Comparison of ENCODE assay signal across 14 cellular contexts in the genomic region with DNA sequence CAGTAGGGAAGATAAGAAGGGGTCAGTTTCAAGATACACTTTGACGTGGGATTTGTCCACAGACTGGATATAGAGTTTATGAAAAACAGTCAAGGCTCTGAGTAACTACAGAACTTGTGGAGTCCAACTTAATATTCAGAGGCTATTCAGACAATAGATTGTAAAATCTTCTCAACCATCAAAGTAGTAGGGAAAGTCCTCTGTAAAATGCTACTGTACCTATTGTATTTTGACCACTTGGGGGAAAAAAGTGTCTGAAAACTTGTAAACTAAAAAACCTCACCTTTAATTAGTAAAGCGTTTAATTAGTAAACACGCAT. TPM values are rescaled to one million over a fixed set of nuclear protein-coding genes. Genes with fewer than 3 reads are reported as not detected.
DNase-seq lines count a peak whose midpoint lies in the region; ATAC-seq, FAIRE-seq and TF ChIP-seq lines count a peak whose summit lies in the region.
"Had no signal": no experiment of that assay in that cellular context is flagged by ENCODE, and none has a peak within 500 bp of the region (broad histone marks: within the 10 kb centered on the region; RNA-seq: fewer than 3 reads in every experiment).

No MANE protein-coding gene starts in this region.

- POLR2A ChIA-PET in activated CD4-positive, alpha-beta T cell treated with anti-CD3 and anti-CD28 coated beads for 36 hours (lab: Charles Lee): interaction anchor here (0.9 kb wide), 2 partner anchors 8 to 13 kb away, joined by 3 read pairs; no protein-coding TSS in a partner anchor
- POLR2A ChIA-PET in HepG2 (lab: Yijun Ruan, JAX): no interaction called here

- FAIRE-seq in HepG2 (lab: Jason Lieb, UNC): no peak
- FAIRE-seq in urothelium cell line (lab: Jason Lieb, UNC): no peak

- 50 to 74% (median 61%) methylated on average over 3 of the region's 3 CpGs for WGBS in spleen, 5 donors
- WGBS in HepG2 (ENCODE audit: low lambda C conversion rate): 93% methylated on average over 3 of the region's 3 CpGs

- H3K4me2 ChIP-seq in OCI-LY1 (ENCODE audit: low read length): peak overlapping the region; percentile 24; the same call in 1 of the 2 replicates
- no peak overlapping the region for H3K4me2 ChIP-seq in HepG2 (ENCODE audit: low read depth, low read length)

- H3K27me3 ChIP-seq in OCI-LY1 (ENCODE audit: insufficient read depth, low read length): no peaks in the 10 kb centered on the region
- H3K27me3 ChIP-seq in spleen (replicated peaks in 1 of 7): no peaks in the 10 kb centered on the region
- H3K27me3 ChIP-seq in HepG2 (ENCODE audit: control insufficient read depth in 1 of 2, insufficient read depth in 2 of 2, low read length in 2 of 2): no peaks in the 10 kb centered on the region
- H3K27me3 ChIP-seq: gastroesophageal sphincter, MG63 had no signal

- H3K4me3 ChIP-seq in OCI-LY1 (ENCODE audit: low read depth, low read length, poor library complexity, severe bottlenecking): no peak overlapping the region
- peak overlapping the region in 1 of 8 donors; percentile 50 for H3K4me3 ChIP-seq in spleen
- no peak overlapping the region for H3K4me3 ChIP-seq in HepG2 (replicated peaks in 1 of 3; ENCODE audit: insufficient read depth in 1 of 3, low read depth in 2 of 3, low read length in 3 of 3)
- H3K4me3 ChIP-seq: gastroesophageal sphincter, MG63 had no signal

- peaks cover 27% of the 10 kb centered on the region; the same call in 1 of the 2 replicates for H3K36me3 ChIP-seq in OCI-LY1 (ENCODE audit: insufficient read depth, low read length)
- no peaks in the 10 kb centered on the region for H3K36me3 ChIP-seq in spleen
- H3K36me3 ChIP-seq in HepG2 (replicated peaks in 1 of 2; ENCODE audit: control insufficient read depth in 1 of 2, insufficient read depth in 2 of 2, low read length in 2 of 2): 0 out of 5 replicates have a peak, but pooled peaks cover 0 to 2% of the 10 kb centered on the region in 2 experiments
- H3K36me3 ChIP-seq: gastroesophageal sphincter had no signal

- no peak for DNase-seq in activated CD4-positive, alpha-beta T cell treated with anti-CD3 and anti-CD28 coated beads for 36 hours
- DNase-seq in activated CD4-positive, alpha-beta T cell treated with anti-CD3 and anti-CD28 coated beads for 48 hours: no peak
- DNase-seq in spleen: no peak
- DNase-seq in HepG2 (ENCODE audit: low spot score): no peak
- DNase-seq in urothelium cell line (ENCODE audit: low spot score): no peak
- DNase-seq: MG63; occipital lobe; RPMI8226; stimulated activated CD4-positive, alpha-beta T cell treated with anti-CD3 and anti-CD28 coated beads, Interleukin-1b, Interleukin-23, amount 100 ng/mL, for 48 hours had no signal

- no peak for TF ChIP-seq EP300 in HepG2 (IDR thresholded peaks at IDR 0.05; ENCODE audit: low read depth in 2 of 2, low read length in 2 of 2)
- no peak for TF ChIP-seq EP300 in HepG2 (CRISPR knock-in tag; IDR thresholded peaks at IDR 0.05; ENCODE audit: borderline replicate concordance)

- TF ChIP-seq POLR2A in spleen (IDR thresholded peaks at IDR 0.05) (no peak), HepG2 (IDR thresholded peaks at IDR 0.05; ENCODE audit: insufficient read depth in 1 of 2, low read depth in 2 of 2, low read length in 2 of 2) (no peak)

- no peak for TF ChIP-seq RAD21 in HepG2 (CRISPR knock-in tag; IDR thresholded peaks at IDR 0.05)

- H3K27ac Mint-ChIP-seq in activated CD4-positive, alpha-beta T cell treated with anti-CD3 and anti-CD28 coated beads for 36 hours: peak overlapping the region; percentile 84
- H3K27ac Mint-ChIP-seq in brain: peak overlapping the region in 2 of 5 experiments; percentile 5 to 31

- H3K79me2 ChIP-seq in OCI-LY1 (ENCODE audit: insufficient read depth, low read length) (peaks cover 98% of the 10 kb centered on the region), HepG2 (ENCODE audit: insufficient read depth, low read length) (peaks cover 91% of the 10 kb centered on the region)

- in situ Hi-C loops in HepG2 (cut with HindIII; ENCODE audit: extremely low pct_ligation_motif_present, low pct_unique_long_range_greater_than_20kb): no loop called here

- no peaks in the 10 kb centered on the region for H3K9me3 Mint-ChIP-seq in activated CD4-positive, alpha-beta T cell treated with anti-CD3 and anti-CD28 coated beads for 36 hours (ENCODE audit: low read depth)
- no peaks in the 10 kb centered on the region for H3K9me3 Mint-ChIP-seq in brain

- peak overlapping the region; percentile 6; the same call in 1 of the 2 replicates for H3K9ac ChIP-seq in OCI-LY1 (ENCODE audit: low read length)
- no peak overlapping the region for H3K9ac ChIP-seq in HepG2 (ENCODE audit: insufficient read depth, low read depth, low read length)

- H3K27me3 Mint-ChIP-seq in activated CD4-positive, alpha-beta T cell treated with anti-CD3 and anti-CD28 coated beads for 36 hours: no peaks in the 10 kb centered on the region
- H3K27me3 Mint-ChIP-seq in brain: peaks cover 3% of the 10 kb centered on the region

- intact Hi-C loops in activated CD4-positive, alpha-beta T cell treated with anti-CD3 and anti-CD28 coated beads for 36 hours (cut with DNase I, micrococcal nuclease): loop anchor here in 1 of 2 experiments (2.0 kb wide), 1 partner anchor 37 kb away; no protein-coding TSS in a partner anchor
- intact Hi-C loops in spleen (cut with DNase I; ENCODE audit: low total_unique reads): no loop called here
- intact Hi-C loops in HepG2 (cut with micrococcal nuclease; ENCODE audit: unreplicated experiment): no loop called here

- no peak for ATAC-seq in activated CD4-positive, alpha-beta T cell treated with anti-CD3 and anti-CD28 coated beads for 36 hours
- no peak for ATAC-seq in HepG2
- ATAC-seq in GM18519 (IDR thresholded peaks at IDR 0.05; ENCODE audit: low FRiP score, unreplicated experiment): no peak
- ATAC-seq: gastroesophageal sphincter, left lobe of liver had no signal

- H3K27ac ChIP-seq in OCI-LY1 (ENCODE audit: low read depth, low read length, poor library complexity, severe bottlenecking): peak overlapping the region; percentile 19
- H3K27ac ChIP-seq in spleen: peak overlapping the region in 7 of 8 donors; percentile 41 to 99 (median 95)
- no peak overlapping the region for H3K27ac ChIP-seq in HepG2 (ENCODE audit: extremely low read length, insufficient read depth, low read length)

- H3K9me2 ChIP-seq in OCI-LY1 (ENCODE audit: low read depth, low read length): no peaks in the 10 kb centered on the region

- no TSS peak for BruUV-seq in HepG2 (replicated peaks; lab: Mats Ljungman, UMichigan)

- H2AFZ ChIP-seq in OCI-LY1 (ENCODE audit: low read length): no peak overlapping the region
- no peak overlapping the region for H2AFZ ChIP-seq in HepG2 (ENCODE audit: low read length)

- H3K4me3 Mint-ChIP-seq in activated CD4-positive, alpha-beta T cell treated with anti-CD3 and anti-CD28 coated beads for 36 hours: peak overlapping the region; percentile 54
- H3K4me3 Mint-ChIP-seq in brain: peak overlapping the region in 3 of 5 experiments; percentile 2 to 22 (median 8)

- peaks cover 29% of the 10 kb centered on the region for H3K36me3 Mint-ChIP-seq in activated CD4-positive, alpha-beta T cell treated with anti-CD3 and anti-CD28 coated beads for 36 hours (ENCODE audit: low read depth)
- H3K36me3 Mint-ChIP-seq in brain: peaks cover 8% of the 10 kb centered on the region

- CTCF ChIA-PET in activated CD4-positive, alpha-beta T cell treated with anti-CD3 and anti-CD28 coated beads for 36 hours (lab: Charles Lee): interaction anchor here (1.1 to 2.2 kb wide), 6 partner anchors 8 to 38 kb away, joined by 3 to 13 read pairs (median 8); no protein-coding TSS in a partner anchor
- CTCF ChIA-PET in HepG2 (lab: Yijun Ruan, JAX; ENCODE audit: low intra/inter-chr PET ratio, low total read pairs): no interaction called here

- no peak for TF ChIP-seq CTCF in OCI-LY1 (IDR thresholded peaks at IDR 0.05; ENCODE audit: low read length)
- TF ChIP-seq CTCF in brain (conservative IDR thresholded peaks at IDR 0.05): no peak
- TF ChIP-seq CTCF in spleen (IDR thresholded peaks at IDR 0.05 in 8 of 11, conservative IDR thresholded peaks at IDR 0.05 in 3 of 11): no peak
- no peak for TF ChIP-seq CTCF in HepG2 (CRISPR knock-in tag; IDR thresholded peaks at IDR 0.05)

- H3F3A ChIP-seq in OCI-LY1 (ENCODE audit: insufficient read depth, low read length): no peaks in the 10 kb centered on the region

- H3K4me1 ChIP-seq in OCI-LY1 (ENCODE audit: insufficient read depth, low read length, severe bottlenecking) (peaks cover 90% of the 10 kb centered on the region), spleen (peaks cover 82 to 99% (median 98%) of the 10 kb centered on the region in 6 donors), HepG2 (ENCODE audit: insufficient read depth, low read length) (peaks cover 71% of the 10 kb centered on the region)

- H3K4me1 Mint-ChIP-seq in activated CD4-positive, alpha-beta T cell treated with anti-CD3 and anti-CD28 coated beads for 36 hours: peaks cover 91% of the 10 kb centered on the region
- peaks cover 90% of the 10 kb centered on the region for H3K4me1 Mint-ChIP-seq in brain

- H3K9me3 ChIP-seq in OCI-LY1 (ENCODE audit: low read length): no peaks in the 10 kb centered on the region
- H3K9me3 ChIP-seq in spleen: no peaks in the 10 kb centered on the region
- H3K9me3 ChIP-seq in HepG2 (ENCODE audit: low read length): no peaks in the 10 kb centered on the region
- H3K9me3 ChIP-seq: gastroesophageal sphincter, MG63 had no signal

- H4K20me1 ChIP-seq in OCI-LY1 (ENCODE audit: insufficient read depth, low read length): no peaks in the 10 kb centered on the region
- peaks cover 70% of the 10 kb centered on the region for H4K20me1 ChIP-seq in HepG2 (ENCODE audit: insufficient read depth, low read length)

RNA-seq across cellular contexts. Expression of a gene that starts 10.5 kb away (rescaled TPM):
- total RNA-seq in activated CD4-positive, alpha-beta T cell treated with anti-CD3 and anti-CD28 coated beads for 36 hours: 100 to 1,000 TPM; 279 to 314 TPM
- polyA plus RNA-seq in brain (ENCODE audit: insufficient read depth, low read depth, low replicate concordance): 165 TPM
- 100 to 1,000 TPM; 201 to 300 (median 254) TPM for total RNA-seq in spleen
- 100 to 1,000 TPM in 1 of 3 donors, 10 to 100 TPM in 2; 72.9 to 111 (median 94.2) TPM for polyA plus RNA-seq in spleen
- total RNA-seq in HepG2 (2016; rRNA removed; fragmentation: Illumina TruSeq; extraction: Trizol): 225 and 284 TPM in 2 replicates
- total RNA-seq in HepG2 (2016; cell fraction: cytosol; rRNA removed; fragmentation: Illumina TruSeq; extraction: Trizol; ENCODE audit: low read depth): 369 and 408 TPM in 2 replicates
- total RNA-seq in HepG2 (2016; cell fraction: insoluble cytoplasmic fraction; rRNA removed; fragmentation: Illumina TruSeq; extraction: Trizol): 221 and 292 TPM in 2 replicates
- 422 and 446 TPM in 2 replicates for total RNA-seq in HepG2 (2016; cell fraction: membrane; rRNA removed; fragmentation: Illumina TruSeq; extraction: Trizol)
- 70.1 and 106 TPM in 2 replicates for total RNA-seq in HepG2 (2016; cell fraction: nucleus; rRNA removed; fragmentation: Illumina TruSeq; extraction: Trizol)
- 133 and 173 TPM in 2 replicates for polyA plus RNA-seq in HepG2 (2011; rRNA removed)
- polyA plus RNA-seq in HepG2 (2011; cell fraction: cytosol; rRNA removed): 32.3 and 61.4 TPM in 2 replicates
- polyA plus RNA-seq in HepG2 (2011; cell fraction: nucleus; rRNA removed): 11.8 and 23.9 TPM in 2 replicates
- 117 and 164 TPM in 2 replicates for polyA plus RNA-seq in HepG2 (2012)
- polyA plus RNA-seq in HepG2 (2016; cell fraction: cytosol; fragmentation: Illumina TruSeq; extraction: Trizol; ENCODE audit: low read depth): 182 and 192 TPM in 2 replicates
- 288 and 291 TPM in 2 replicates for polyA plus RNA-seq in HepG2 (2016; cell fraction: insoluble cytoplasmic fraction; fragmentation: Illumina TruSeq; extraction: Trizol; ENCODE audit: low read depth)
- polyA plus RNA-seq in HepG2 (2016; cell fraction: membrane; fragmentation: Illumina TruSeq; extraction: Trizol; ENCODE audit: low read depth): 288 and 296 TPM in 2 replicates
- polyA plus RNA-seq in HepG2 (2016; cell fraction: nucleus; fragmentation: Illumina TruSeq; extraction: Trizol; ENCODE audit: insufficient read depth, low read depth): 121 and 131 TPM in 2 replicates
- polyA minus RNA-seq in HepG2 (2011; rRNA and poly(A)+ RNA removed; ENCODE audit: low replicate concordance): 228 and 834 TPM in 2 replicates
- 120 and 150 TPM in 2 replicates for polyA minus RNA-seq in HepG2 (2011; cell fraction: cytosol; rRNA and poly(A)+ RNA removed)
- polyA minus RNA-seq in HepG2 (2011; cell fraction: nucleus; rRNA and poly(A)+ RNA removed): 43.0 and 80.8 TPM in 2 replicates
